ENCODE assay signal across 8 cellular contexts in genomic region chr10:69639291-69640195, GRCh38. TPM values are rescaled to one million over a fixed set of nuclear protein-coding genes. Genes with fewer than 3 reads are reported as not detected.
A peak's percentile ranks its signal among the peaks of the same experiment; 100 is the strongest.
DNase-seq lines count a peak whose midpoint lies in the region; ATAC-seq and TF ChIP-seq lines count a peak whose summit lies in the region.

No MANE protein-coding gene starts in this region.

- no peak overlapping the region for H3K9ac ChIP-seq in liver (ENCODE audit: low read depth in 1 of 2, low read length in 2 of 2)

- H3K27ac Mint-ChIP-seq in activated CD4-positive, alpha-beta T cell treated with anti-CD3 and anti-CD28 coated beads, Interleukin-2, amount 10 ng/mL, durations not matched to agents 24 days and 14 days: no peak overlapping the region

- H3K4me3 ChIP-seq in liver (ENCODE audit: low read depth in 1 of 3, low read length in 3 of 3): no peak overlapping the region

- TF ChIP-seq RAD21 in liver (IDR thresholded peaks at IDR 0.05): peak; percentile 84 to 87

- H3K4me3 Mint-ChIP-seq in activated CD4-positive, alpha-beta T cell treated with anti-CD3 and anti-CD28 coated beads, Interleukin-2, amount 10 ng/mL, durations not matched to agents 24 days and 14 days: no peak overlapping the region

- H3K27me3 ChIP-seq in liver (ENCODE audit: control insufficient read depth in 4 of 4, insufficient read depth in 4 of 4, low read length in 3 of 4): no peaks in the 10 kb centered on the region

- H3K4me1 ChIP-seq in liver (ENCODE audit: control insufficient read depth in 4 of 4, insufficient read depth in 4 of 4, low read length in 3 of 4): no peaks in the 10 kb centered on the region

- intact Hi-C loops in activated CD4-positive, alpha-beta T cell treated with anti-CD3 and anti-CD28 coated beads, Interleukin-2, amount 10 ng/mL, durations not matched to agents 24 days and 14 days (cut with micrococcal nuclease): loop anchor here (1.0 to 2.0 kb wide), 2 partner anchors 124 to 231 kb away; no protein-coding TSS in a partner anchor

- peaks cover 2% of the 10 kb centered on the region for H3K4me1 Mint-ChIP-seq in activated CD4-positive, alpha-beta T cell treated with anti-CD3 and anti-CD28 coated beads, Interleukin-2, amount 10 ng/mL, durations not matched to agents 24 days and 14 days

- no peaks in the 10 kb centered on the region for H3K36me3 ChIP-seq in liver (ENCODE audit: control insufficient read depth in 4 of 4, insufficient read depth in 3 of 4, low read depth in 1 of 4, low read length in 3 of 4)

- DNase-seq in NCI-H2107 treated with DMSO at 0.1 percent for 48 hours (lab: John Stamatoyannopoulos, UW; ENCODE audit: unreplicated experiment) (peak; percentile 1), NCI-H2107 (lab: John Stamatoyannopoulos, UW) (no peak), NCI-H1694 (lab: John Stamatoyannopoulos, UW) (peak; percentile 39), dedifferentiated amniotic fluid mesenchymal stem cell (ENCODE audit: extremely low spot score) (peak; percentile 56)
- DNase-seq in activated CD4-positive, alpha-beta T cell treated with anti-CD3 and anti-CD28 coated beads, Interleukin-2, amount 10 ng/mL, durations not matched to agents 24 days and 14 days: peak; percentile 89
- DNase-seq in stimulated activated CD4-positive, alpha-beta T cell treated with anti-CD3 and anti-CD28 coated beads, Interleukin-4, amount 100 ng/mL, for 48 hours (ENCODE audit: low read depth in 2 of 2): peak; percentile 47 to 58

- no peak for ATAC-seq in GM18867 (IDR thresholded peaks at IDR 0.05; ENCODE audit: unreplicated experiment)

- H3K36me3 Mint-ChIP-seq in activated CD4-positive, alpha-beta T cell treated with anti-CD3 and anti-CD28 coated beads, Interleukin-2, amount 10 ng/mL, durations not matched to agents 24 days and 14 days (ENCODE audit: low read depth): no peaks in the 10 kb centered on the region

- no peaks in the 10 kb centered on the region for H3K9me3 Mint-ChIP-seq in activated CD4-positive, alpha-beta T cell treated with anti-CD3 and anti-CD28 coated beads, Interleukin-2, amount 10 ng/mL, durations not matched to agents 24 days and 14 days

- H3K27me3 Mint-ChIP-seq in activated CD4-positive, alpha-beta T cell treated with anti-CD3 and anti-CD28 coated beads, Interleukin-2, amount 10 ng/mL, durations not matched to agents 24 days and 14 days: peaks cover 5% of the 10 kb centered on the region

- WGBS in liver: 48% methylated on average over 11 of the region's 11 CpGs

- peak; percentile 91 for TF ChIP-seq CTCF in liver (IDR thresholded peaks at IDR 0.05; ENCODE audit: low read depth, low read length, missing input control)

- no peaks in the 10 kb centered on the region for H3K9me3 ChIP-seq in liver (ENCODE audit: control insufficient read depth in 4 of 4, low read length in 3 of 4)

- H3K27ac ChIP-seq in liver (ENCODE audit: low read depth in 1 of 2, low read length in 2 of 2): no peak overlapping the region

TF ChIP-seq in liver, 16 proteins besides CTCF, POLR2A, EP300 and RAD21:
- TF ChIP-seq FOXA1 (IDR thresholded peaks at IDR 0.05) (no peak), ZBTB33 (IDR thresholded peaks at IDR 0.05) (no peak), YY1 (IDR thresholded peaks at IDR 0.05) (no peak), GABPA (IDR thresholded peaks at IDR 0.05 in 1 of 2, conservative IDR thresholded peaks at IDR 0.05 in 1 of 2) (no peak)

RNA-seq across cellular contexts. Expression of gene FAM241B, which starts 9.5 kb away (rescaled TPM):
- 9.4 and 11.8 TPM in 2 replicates for total RNA-seq in activated CD4-positive, alpha-beta T cell treated with anti-CD3 and anti-CD28 coated beads, Interleukin-2, amount 10 ng/mL, durations not matched to agents 24 days and 14 days
- under 1 TPM; 0.84 to 0.89 TPM for total RNA-seq in liver
- 1 to 10 TPM; 2.4 to 2.5 TPM for polyA plus RNA-seq in liver
